Comparison of ENCODE assay signal across 10 cellular contexts in the genomic region with DNA sequence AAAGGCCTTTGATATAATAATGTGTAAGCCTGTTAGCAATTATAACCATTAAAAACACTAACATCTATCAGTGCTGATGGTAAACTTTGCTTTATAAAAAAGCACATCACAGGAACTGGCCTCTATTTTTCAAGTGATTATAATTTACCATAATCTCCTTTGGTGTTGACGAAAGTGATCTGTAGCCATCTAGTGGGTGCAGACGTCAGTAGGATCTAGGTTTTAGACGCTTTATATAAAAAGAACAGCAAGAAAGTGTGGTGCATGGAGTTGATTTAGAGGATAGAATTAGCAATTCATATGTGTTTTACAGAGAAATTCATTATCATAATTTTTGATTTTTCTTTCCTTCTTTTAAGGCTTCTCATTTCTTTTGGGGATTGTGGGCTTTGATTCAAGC.
"Had no signal": no experiment of that assay in that cellular context is flagged by ENCODE, and none has a peak within 500 bp of the region (broad histone marks: within the 10 kb centered on the region; RNA-seq: fewer than 3 reads in every experiment).

No MANE protein-coding gene starts in this region.

- H3K4me3 Mint-ChIP-seq: activated naive CD8-positive, alpha-beta T cell treated with anti-CD3 and anti-CD28 coated beads for 36 hours; activated T-helper 1 cell treated with anti-CD3 and anti-CD28 coated beads, Interleukin-12 subunit alpha, Interleukin-12 subunit beta, Interleukin-2, Interleukin-4 antibody, amounts not matched to agents 30 ng/mL and 10 ng/mL and 1 ng/mL, durations not matched to agents 14 hours and 24 hours and 36 hours; memory B cell; neural crest cell; stimulated activated naive B cell treated with anti-CD40 and anti-IgM and Interleukin-4, amounts not matched to agents 10 μg/mL and 1 μg/mL and 100 μg/mL, for 72 hours had no signal

- H3K27me3 Mint-ChIP-seq: activated naive CD8-positive, alpha-beta T cell treated with anti-CD3 and anti-CD28 coated beads for 36 hours; memory B cell; stimulated activated naive B cell treated with anti-CD40 and anti-IgM and Interleukin-4, amounts not matched to agents 10 μg/mL and 1 μg/mL and 100 μg/mL, for 72 hours had no signal

- H3K9me3 Mint-ChIP-seq: memory B cell, neural crest cell had no signal

- H3K27ac Mint-ChIP-seq: activated naive CD8-positive, alpha-beta T cell treated with anti-CD3 and anti-CD28 coated beads for 36 hours; activated T-helper 1 cell treated with anti-CD3 and anti-CD28 coated beads, Interleukin-12 subunit alpha, Interleukin-12 subunit beta, Interleukin-2, Interleukin-4 antibody, amounts not matched to agents 30 ng/mL and 10 ng/mL and 1 ng/mL, durations not matched to agents 14 hours and 24 hours and 36 hours; memory B cell; stimulated activated naive B cell treated with anti-CD40 and anti-IgM and Interleukin-4, amounts not matched to agents 10 μg/mL and 1 μg/mL and 100 μg/mL, for 72 hours had no signal

- H3K4me3 ChIP-seq: heart right ventricle, upper lobe of right lung had no signal

- DNase-seq: activated CD4-positive, CD25-positive, alpha-beta regulatory T cell treated with anti-CD3 and anti-CD28 coated beads, Interleukin-2, amount 50 U/mL, for 72 hours; activated naive CD4-positive, alpha-beta T cell; activated naive CD8-positive, alpha-beta T cell treated with anti-CD3 and anti-CD28 coated beads for 36 hours; heart right ventricle; stimulated activated naive B cell treated with anti-CD40 and anti-IgM and Interleukin-4, amounts not matched to agents 10 μg/mL and 1 μg/mL and 100 μg/mL, for 72 hours; T1000; upper lobe of right lung had no signal
